ENCODE assay signal across 11 cellular contexts in genomic region chr18:22683196-22683676, GRCh38.
DNase-seq lines count a peak whose midpoint lies in the region; ATAC-seq and TF ChIP-seq lines count a peak whose summit lies in the region.
"Had no signal": no experiment of that assay in that cellular context is flagged by ENCODE, and none has a peak within 500 bp of the region (broad histone marks: within the 10 kb centered on the region; RNA-seq: fewer than 3 reads in every experiment).

No MANE protein-coding gene starts in this region.

- peaks cover 0 to 2% of the 10 kb centered on the region in 2 donors for H3K9me3 ChIP-seq in lung (ENCODE audit: control insufficient read depth in 2 of 2, insufficient read depth in 1 of 2, low read length in 1 of 2)

- 31 to 62% methylated on average over 9 of the region's 9 CpGs for WGBS in lung, 2 donors

- no peak overlapping the region for H3K27ac Mint-ChIP-seq in natural killer cell treated with Interleukin-12 subunit alpha and Interleukin-12 subunit beta and Interleukin-15 and Interleukin-18, amount 100 ng/mL, for 72 hours
- H3K27ac Mint-ChIP-seq: CD8-positive, alpha-beta memory T cell had no signal

- in situ Hi-C loops in ACHN (cut with HindIII; ENCODE audit: low pct_ligation_motif_present, low pct_unique_long_range_greater_than_20kb, low sequenced_read_pairs), result no loop called here

- TF ChIP-seq CTCF in choroid plexus epithelial cell (conservative IDR thresholded peaks at IDR 0.05; ENCODE audit: low read depth, low read length), result no peak
- TF ChIP-seq CTCF in lung (IDR thresholded peaks at IDR 0.05; ENCODE audit: control extremely low read depth, extremely low read depth), result no peak

- H3K4me1 ChIP-seq in lung (ENCODE audit: control insufficient read depth in 2 of 2, insufficient read depth in 2 of 2, low read length in 2 of 2), result peaks cover 0 to 9% of the 10 kb centered on the region in 2 donors

- H3K27me3 ChIP-seq in lung (ENCODE audit: control insufficient read depth, insufficient read depth), result no peaks in the 10 kb centered on the region

- H3K27me3 Mint-ChIP-seq in natural killer cell treated with Interleukin-12 subunit alpha and Interleukin-12 subunit beta and Interleukin-15 and Interleukin-18, amount 100 ng/mL, for 72 hours, result peaks cover 17 to 47% of the 10 kb centered on the region in 2 donors

- H3K4me3 ChIP-seq in choroid plexus epithelial cell (ENCODE audit: low read depth, low read length) (no peak overlapping the region), lung (no peak overlapping the region)

- peak; percentile 84 for DNase-seq in ACHN
- DNase-seq in NCI-H1092 treated with DMSO at 0.1 percent for 48 hours (lab: John Stamatoyannopoulos, UW), result peak; percentile 99
- DNase-seq in choroid plexus epithelial cell (ENCODE audit: low read depth), result peak; percentile 95
- peak; percentile 62 for DNase-seq in lung (ENCODE audit: low spot score)
- no peak for DNase-seq in natural killer cell treated with Interleukin-12 subunit alpha and Interleukin-12 subunit beta and Interleukin-15 and Interleukin-18, amount 100 ng/mL, for 72 hours (ENCODE audit: low spot score)
- DNase-seq: activated CD8-positive, alpha-beta memory T cell treated with anti-CD3 and anti-CD28 coated beads, Interleukin-2, amount 50 U/mL, for 4 hours; CD8-positive, alpha-beta memory T cell; NCI-H2171 treated with DMSO at 0.1 percent for 48 hours had no signal

- H3K36me3 Mint-ChIP-seq in natural killer cell treated with Interleukin-12 subunit alpha and Interleukin-12 subunit beta and Interleukin-15 and Interleukin-18, amount 100 ng/mL, for 72 hours, result no peaks in the 10 kb centered on the region

- H3K4me3 Mint-ChIP-seq in natural killer cell treated with Interleukin-12 subunit alpha and Interleukin-12 subunit beta and Interleukin-15 and Interleukin-18, amount 100 ng/mL, for 72 hours, result no peak overlapping the region
- H3K4me3 Mint-ChIP-seq: CD8-positive, alpha-beta memory T cell had no signal

- no peaks in the 10 kb centered on the region for H3K9me3 Mint-ChIP-seq in natural killer cell treated with Interleukin-12 subunit alpha and Interleukin-12 subunit beta and Interleukin-15 and Interleukin-18, amount 100 ng/mL, for 72 hours
- H3K9me3 Mint-ChIP-seq: CD8-positive, alpha-beta memory T cell had no signal

- no peaks in the 10 kb centered on the region for H3K4me1 Mint-ChIP-seq in natural killer cell treated with Interleukin-12 subunit alpha and Interleukin-12 subunit beta and Interleukin-15 and Interleukin-18, amount 100 ng/mL, for 72 hours (ENCODE audit: low read depth in 2 of 2)
- H3K4me1 Mint-ChIP-seq: CD8-positive, alpha-beta memory T cell had no signal

- H3K27ac ChIP-seq in lung (ENCODE audit: low read depth in 1 of 2, low read length in 1 of 2), result no peak overlapping the region

- ATAC-seq in lung (ENCODE audit: insufficient read depth, low FRiP score) (peak; percentile 48), HG02884 (IDR thresholded peaks at IDR 0.05; ENCODE audit: unreplicated experiment) (no peak), HG03196 (IDR thresholded peaks at IDR 0.05; ENCODE audit: unreplicated experiment) (no peak), GM18867 (IDR thresholded peaks at IDR 0.05; ENCODE audit: unreplicated experiment) (no peak)
- ATAC-seq in natural killer cell treated with Interleukin-12 subunit alpha and Interleukin-12 subunit beta and Interleukin-15 and Interleukin-18, amount 100 ng/mL, for 72 hours, result no peak

- H3K36me3 ChIP-seq in lung (ENCODE audit: control insufficient read depth in 2 of 2, insufficient read depth in 2 of 2, low read length in 2 of 2), result no peaks in the 10 kb centered on the region
